In the genomic region with DNA sequence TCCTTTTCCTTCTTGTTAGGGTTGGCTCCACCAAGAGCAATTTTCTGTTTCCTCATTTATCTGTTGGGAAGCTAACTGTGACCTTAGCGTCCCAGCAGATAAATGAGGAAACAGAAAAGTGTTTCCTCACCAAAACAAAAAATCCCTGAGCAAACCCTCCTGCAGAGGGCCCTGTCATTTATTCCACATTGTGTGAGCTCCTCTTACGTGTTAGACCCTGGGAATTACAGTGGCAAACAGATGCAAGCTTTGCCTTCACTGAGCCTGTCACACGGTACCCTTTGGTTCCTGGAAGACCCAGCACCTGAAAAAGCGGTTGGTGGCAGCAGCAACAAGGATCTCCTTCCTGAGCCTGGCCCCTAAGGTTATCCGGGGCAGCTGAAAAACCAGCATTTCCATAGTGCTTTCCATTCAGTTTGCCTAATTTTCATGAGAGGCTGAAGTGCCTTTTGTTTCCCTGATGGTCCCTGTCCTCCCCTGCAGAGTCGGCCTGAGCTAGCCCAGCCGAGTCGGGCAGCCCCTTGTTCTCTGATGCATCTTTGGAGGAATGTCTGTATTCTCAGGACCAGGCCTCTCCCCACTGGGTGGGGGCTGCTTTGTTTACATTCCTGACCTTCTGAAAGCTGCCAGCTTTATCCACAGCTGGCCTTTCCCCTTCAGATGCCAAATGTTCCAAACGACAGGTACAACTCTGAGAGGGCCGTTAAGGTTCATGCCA, we compare ENCODE assay signal across 8 cellular contexts. TPM values are rescaled to one million over a fixed set of nuclear protein-coding genes. Genes with fewer than 3 reads are reported as not detected.
DNase-seq lines count a peak whose midpoint lies in the region; ATAC-seq and TF ChIP-seq lines count a peak whose summit lies in the region.

No MANE protein-coding gene starts in this region.

- H3K4me1 ChIP-seq in MM.1S (ENCODE audit: low read length): peaks cover 41% of the 10 kb centered on the region

- DNase-seq in CD14-positive monocyte (ENCODE audit: low spot score) (peak; percentile 57), NCI-H1092 (lab: John Stamatoyannopoulos, UW) (peak; percentile 33), brain microvascular endothelial cell (no peak), mesothelial cell of epicardium (ENCODE audit: low spot score in 2 of 2, unreplicated experiment in 2 of 2) (no peak), HT-29 (ENCODE audit: low spot score) (no peak), MM.1S (no peak)

- H3K4me1 Mint-ChIP-seq in CD14-positive monocyte (peaks cover 72% of the 10 kb centered on the region), mesothelial cell of epicardium (peaks cover 67% of the 10 kb centered on the region)

- H3F3A ChIP-seq in MM.1S (ENCODE audit: insufficient read depth, low read length): peaks cover 6% of the 10 kb centered on the region; the same call in 1 of the 2 replicates

- H3K9me3 ChIP-seq in MM.1S (replicated peaks; ENCODE audit: insufficient read depth, low read length): no peaks in the 10 kb centered on the region

- in situ Hi-C loops in brain microvascular endothelial cell (cut with HindIII; ENCODE audit: low pct_ligation_motif_present, low sequenced_read_pairs): no loop called here

- intact Hi-C loops in CD14-positive monocyte (cut with micrococcal nuclease): no loop called here

- H3K27ac ChIP-seq in brain microvascular endothelial cell: peak overlapping the region; percentile 44
- no peak overlapping the region for H3K27ac ChIP-seq in MM.1S (ENCODE audit: low read length)

- no peaks in the 10 kb centered on the region for H4K20me1 ChIP-seq in MM.1S (ENCODE audit: insufficient read depth, low read length)

- no peak overlapping the region for H2AFZ ChIP-seq in MM.1S (ENCODE audit: low read length)

- H3K4me3 Mint-ChIP-seq in CD14-positive monocyte (peak overlapping the region in 1 of 2 donors; percentile 48), mesothelial cell of epicardium (peak overlapping the region; percentile 16)

- H3K27ac Mint-ChIP-seq in CD14-positive monocyte (peak overlapping the region; percentile 84 to 94 (median 87)), mesothelial cell of epicardium (peak overlapping the region; percentile 96)

- H3K36me3 ChIP-seq in brain microvascular endothelial cell (replicated peaks): no peaks in the 10 kb centered on the region
- no peaks in the 10 kb centered on the region for H3K36me3 ChIP-seq in MM.1S (replicated peaks; ENCODE audit: insufficient read depth, low read length)

- H3K36me3 Mint-ChIP-seq in CD14-positive monocyte: peaks cover 46 to 62% of the 10 kb centered on the region in 2 donors
- no peaks in the 10 kb centered on the region for H3K36me3 Mint-ChIP-seq in mesothelial cell of epicardium

- H3K9ac ChIP-seq in MM.1S (ENCODE audit: low read length): no peak overlapping the region

- TF ChIP-seq CTCF in CD14-positive monocyte (IDR thresholded peaks at IDR 0.05) (peak; percentile 32), brain microvascular endothelial cell (IDR thresholded peaks at IDR 0.05; ENCODE audit: low read depth, low read length, missing control alignments) (peak; percentile 11), mesothelial cell of epicardium (IDR thresholded peaks at IDR 0.05; ENCODE audit: unreplicated experiment) (no peak), MM.1S (IDR thresholded peaks at IDR 0.05; ENCODE audit: low read length) (no peak)

- H3K27me3 Mint-ChIP-seq in CD14-positive monocyte (ENCODE audit: low read depth in 3 of 3) (no peaks in the 10 kb centered on the region), mesothelial cell of epicardium (ENCODE audit: low read depth) (no peaks in the 10 kb centered on the region)

- H3K27me3 ChIP-seq in brain microvascular endothelial cell (replicated peaks) (no peaks in the 10 kb centered on the region), MM.1S (replicated peaks; ENCODE audit: insufficient read depth, low read length) (no peaks in the 10 kb centered on the region)

- H3K4me3 ChIP-seq in brain microvascular endothelial cell (ENCODE audit: low read depth, low read length) (no peak overlapping the region), MM.1S (ENCODE audit: low read length) (no peak overlapping the region)

- H3K9me2 ChIP-seq in MM.1S (replicated peaks; ENCODE audit: insufficient read depth, low read length): no peaks in the 10 kb centered on the region

- ATAC-seq in GM21737 (IDR thresholded peaks at IDR 0.05; ENCODE audit: unreplicated experiment): no peak
- ATAC-seq in HG02973 (IDR thresholded peaks at IDR 0.05; ENCODE audit: unreplicated experiment): no peak

- H3K4me2 ChIP-seq in MM.1S (ENCODE audit: low read depth, low read length): no peak overlapping the region

- H3K79me2 ChIP-seq in MM.1S (ENCODE audit: low read length): no peaks in the 10 kb centered on the region; the same call in 1 of the 2 replicates

- no peaks in the 10 kb centered on the region for H3K9me3 Mint-ChIP-seq in CD14-positive monocyte
- no peaks in the 10 kb centered on the region for H3K9me3 Mint-ChIP-seq in mesothelial cell of epicardium

RNA-seq across cellular contexts. Expression of a gene that starts 34.7 kb away (rescaled TPM):
- 10 to 100 TPM; 21.5 to 25.1 TPM for polyA plus RNA-seq in CD14-positive monocyte
- total RNA-seq in mesothelial cell of epicardium: 7.5 to 9.9 TPM (median 8.7 TPM) in 3 replicates
- total RNA-seq in HT-29 (2014; rRNA removed; shearing (Covaris generic)): 10.9 and 13.4 TPM in 2 replicates

Comparison
In these comparisons a context has a peak if more than half of its experiments do, and no peak if none do; other contexts are left out.
1. DNase-seq: peak in CD14-positive monocyte (single experiment) and NCI-H1092 (single experiment); none in brain microvascular endothelial cell (single experiment), mesothelial cell of epicardium (0 of 2), HT-29 (single experiment) and MM.1S (single experiment).
2. CTCF ChIP-seq: peak in CD14-positive monocyte (single experiment) and brain microvascular endothelial cell (single experiment); none in mesothelial cell of epicardium (single experiment) and MM.1S (single experiment).